1 cellular context compared by ENCODE assay signal in genomic region chr6:153625089-153625488, GRCh38.
TF ChIP-seq lines count a peak whose summit lies in the region.

No MANE protein-coding gene starts in this region.

TF ChIP-seq in WTC11, 78 proteins besides CTCF, POLR2A, EP300 and RAD21 (continued from another document):
- no peak for TF ChIP-seq STAT6 (CRISPR knock-in tag; conservative IDR thresholded peaks at IDR 0.05; ENCODE audit: low read depth)
- TF ChIP-seq CBFB (CRISPR knock-in tag; IDR thresholded peaks at IDR 0.05; ENCODE audit: low read depth) = no peak
- no peak for TF ChIP-seq FOXP4 (CRISPR knock-in tag; IDR thresholded peaks at IDR 0.05)
- no peak for TF ChIP-seq ZNF121 (CRISPR knock-in tag; IDR thresholded peaks at IDR 0.05)
- TF ChIP-seq KAT7 (CRISPR knock-in tag; IDR thresholded peaks at IDR 0.05; ENCODE audit: borderline replicate concordance) = no peak
- no peak for TF ChIP-seq ZNF416 (CRISPR knock-in tag; IDR thresholded peaks at IDR 0.05)
- TF ChIP-seq USF2 (CRISPR knock-in tag; IDR thresholded peaks at IDR 0.05) = no peak
- no peak for TF ChIP-seq SMAD4 (CRISPR knock-in tag; IDR thresholded peaks at IDR 0.05)
- TF ChIP-seq FOXK1 (CRISPR knock-in tag; IDR thresholded peaks at IDR 0.05) = no peak
- no peak for TF ChIP-seq ZNF512 (CRISPR knock-in tag; IDR thresholded peaks at IDR 0.05; ENCODE audit: borderline replicate concordance)
- TF ChIP-seq USF1 (CRISPR knock-in tag; IDR thresholded peaks at IDR 0.05) = no peak
- TF ChIP-seq ATF2 (CRISPR knock-in tag; IDR thresholded peaks at IDR 0.05; ENCODE audit: borderline replicate concordance, low read depth) = no peak
- no peak for TF ChIP-seq ZNF425 (CRISPR knock-in tag; conservative IDR thresholded peaks at IDR 0.05)
